Comparison of ENCODE assay signal across 8 cellular contexts in the genomic region with DNA sequence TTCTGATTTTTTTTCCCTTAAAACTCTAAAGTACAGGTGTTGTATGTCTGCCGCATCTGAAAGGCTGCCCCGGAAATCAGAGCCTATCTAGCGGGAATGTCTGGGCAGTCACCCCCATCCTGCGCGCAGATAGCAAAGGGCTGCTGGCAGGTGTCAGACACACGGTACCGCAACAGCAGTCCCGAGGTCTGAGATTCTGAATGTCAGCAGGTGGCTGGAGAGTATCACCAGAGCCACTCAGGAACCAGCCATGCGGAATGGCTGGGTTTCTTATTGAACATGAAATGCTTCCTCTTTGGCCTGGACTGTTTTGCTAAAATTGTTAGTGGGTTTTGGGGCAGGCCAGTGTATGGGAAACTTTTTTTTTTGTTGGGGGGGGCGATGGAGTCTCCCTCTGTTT. TPM values are rescaled to one million over a fixed set of nuclear protein-coding genes. Genes with fewer than 3 reads are reported as not detected.
DNase-seq lines count a peak whose midpoint lies in the region; ATAC-seq, FAIRE-seq and TF ChIP-seq lines count a peak whose summit lies in the region.

No MANE protein-coding gene starts in this region.

- H3K9me2 ChIP-seq in SK-N-SH = no peaks in the 10 kb centered on the region

- no peaks in the 10 kb centered on the region for H3K79me2 ChIP-seq in SK-N-SH (ENCODE audit: insufficient read depth)

- no peaks in the 10 kb centered on the region for H4K20me1 ChIP-seq in SK-N-SH (ENCODE audit: insufficient read depth)

- H2AFZ ChIP-seq in SK-N-SH (ENCODE audit: low read depth) = no peak overlapping the region

- BruUV-seq in Panc1 (replicated peaks; lab: Mats Ljungman, UMichigan) = TSS peak; percentile 62

- peaks cover 5% of the 10 kb centered on the region for H3K9me3 Mint-ChIP-seq in glutamatergic neuron (ENCODE audit: unreplicated experiment)

- TF ChIP-seq RAD21 in SK-N-SH (IDR thresholded peaks at IDR 0.05; ENCODE audit: low read length) = no peak

- whole genome bisulfite sequencing in small intestine, 3 donors = 15 to 50% (median 26%) methylated on average over 10 of the region's 10 CpGs
- WGBS in SK-N-SH (ENCODE audit: low lambda C conversion rate) = 74% methylated on average over 10 of the region's 10 CpGs

- H3K4me1 ChIP-seq in Panc1 (ENCODE audit: control insufficient read depth, insufficient read depth, low read length) (no peaks in the 10 kb centered on the region), small intestine (ENCODE audit: control insufficient read depth in 2 of 2, insufficient read depth in 1 of 2, low read depth in 1 of 2, low read length in 1 of 2) (peaks cover 2 to 11% of the 10 kb centered on the region in 2 donors), SK-N-SH (ENCODE audit: control insufficient read depth in 1 of 2, insufficient read depth in 2 of 2, low read depth in 1 of 2, low read length in 1 of 2) (no peaks in the 10 kb centered on the region; a peak in 1 of 4 replicates)

- no peak overlapping the region for H3K4me2 ChIP-seq in SK-N-SH

- H3K27ac ChIP-seq in Panc1 (ENCODE audit: low read length) (no peak overlapping the region), small intestine (ENCODE audit: low read depth in 1 of 2, low read length in 1 of 2) (peak overlapping the region; percentile 75 to 87), SK-N-SH (ENCODE audit: low read depth in 2 of 2, low read length in 1 of 2) (no peak overlapping the region)

- H3K9me3 ChIP-seq in Panc1 (ENCODE audit: control insufficient read depth, insufficient read depth, low read depth, low read length) (no peaks in the 10 kb centered on the region), small intestine (ENCODE audit: control insufficient read depth, low read depth) (no peaks in the 10 kb centered on the region), SK-N-SH (no peaks in the 10 kb centered on the region)

- in situ Hi-C loops in Panc1 (cut with HindIII; ENCODE audit: low pct_unique_long_range_greater_than_20kb, low sequenced_read_pairs) = no loop called here

- TF ChIP-seq EP300 in SK-N-SH (IDR thresholded peaks at IDR 0.05; ENCODE audit: borderline replicate concordance in 1 of 2, low read depth in 1 of 2, low read length in 1 of 2) = no peak

- ATAC-seq in HG03095 (IDR thresholded peaks at IDR 0.05; ENCODE audit: unreplicated experiment) = peak; percentile 73
- no peak for ATAC-seq in Panc1

- H3F3A ChIP-seq in SK-N-SH (replicated peaks; ENCODE audit: insufficient read depth) = peaks cover 5% of the 10 kb centered on the region

- FAIRE-seq in small intestine (lab: Jason Lieb, UNC) = no peak

- CTCF ChIA-PET in Panc1 (lab: Charles Lee) = no interaction called here
- CTCF ChIA-PET in SK-N-SH (lab: Yijun Ruan, JAX) = interaction anchor here (4.0 kb wide), 1 partner anchor 121 kb away, joined by 17 read pairs; no protein-coding TSS in a partner anchor

- H3K27ac Mint-ChIP-seq in glutamatergic neuron (ENCODE audit: unreplicated experiment) = no peak overlapping the region

- H3K9ac ChIP-seq in SK-N-SH = no peak overlapping the region

- H3K36me3 Mint-ChIP-seq in glutamatergic neuron (ENCODE audit: unreplicated experiment) = no peaks in the 10 kb centered on the region

- H3K27me3 ChIP-seq in Panc1 (ENCODE audit: control insufficient read depth, insufficient read depth, low read length) (no peaks in the 10 kb centered on the region), small intestine (ENCODE audit: control insufficient read depth in 2 of 2, insufficient read depth in 2 of 2, low read length in 2 of 2) (no peaks in the 10 kb centered on the region), SK-N-SH (ENCODE audit: insufficient read depth) (no peaks in the 10 kb centered on the region)

- DNase-seq in NCI-H1417 (lab: John Stamatoyannopoulos, UW) (peak; percentile 23 to 58 (median 47)), NCI-H1417 treated with DMSO at 0.1 percent for 48 hours (lab: John Stamatoyannopoulos, UW) (no peak), Panc1 (ENCODE audit: low read depth, low spot score) (no peak), small intestine (peak; percentile 51), SK-N-SH (no peak), glutamatergic neuron (no peak), cerebellum (ENCODE audit: low spot score) (no peak)

- TF ChIP-seq CTCF in Panc1 (IDR thresholded peaks at IDR 0.05) (no peak), SK-N-SH (IDR thresholded peaks at IDR 0.05) (no peak), glutamatergic neuron (IDR thresholded peaks at IDR 0.05; ENCODE audit: partially characterized antibody, unreplicated experiment) (no peak)

- no peak overlapping the region for H3K4me3 Mint-ChIP-seq in glutamatergic neuron (ENCODE audit: unreplicated experiment)

- H3K36me3 ChIP-seq in Panc1 (ENCODE audit: control insufficient read depth, insufficient read depth, low read length) = no peaks in the 10 kb centered on the region
- peaks cover 9 to 16% of the 10 kb centered on the region in 2 donors for H3K36me3 ChIP-seq in small intestine (ENCODE audit: control insufficient read depth in 2 of 2, insufficient read depth in 2 of 2, low read length in 2 of 2)
- H3K36me3 ChIP-seq in SK-N-SH (replicated peaks in 1 of 2; ENCODE audit: control insufficient read depth in 1 of 2, insufficient read depth in 2 of 2, low read length in 1 of 2) = peaks cover 6 to 34% of the 10 kb centered on the region in 2 experiments

- peaks cover 10% of the 10 kb centered on the region for H3K27me3 Mint-ChIP-seq in glutamatergic neuron (ENCODE audit: unreplicated experiment)

- POLR2A ChIA-PET in Panc1 (lab: Charles Lee) (no interaction called here), SK-N-SH (lab: Yijun Ruan, JAX) (no interaction called here)

- H3K4me1 Mint-ChIP-seq in glutamatergic neuron (ENCODE audit: low read depth, unreplicated experiment) = peaks cover 19% of the 10 kb centered on the region

- intact Hi-C loops in Panc1 (cut with micrococcal nuclease; ENCODE audit: unreplicated experiment) = loop anchor here (10.0 kb wide), 1 partner anchor 120 kb away; no protein-coding TSS in a partner anchor

- H3K4me3 ChIP-seq in Panc1 (ENCODE audit: low read depth in 2 of 2, low read length in 2 of 2) (no peak overlapping the region), small intestine (ENCODE audit: low read depth in 1 of 2, low read length in 2 of 2) (no peak overlapping the region), SK-N-SH (ENCODE audit: low read depth in 2 of 2, low read length in 1 of 2) (no peak overlapping the region)

TF ChIP-seq in SK-N-SH, 30 proteins besides CTCF, POLR2A, EP300 and RAD21:
- TF ChIP-seq NRF1 (IDR thresholded peaks at IDR 0.05; ENCODE audit: low read depth, low read length) (no peak), FOXM1 (IDR thresholded peaks at IDR 0.05; ENCODE audit: low read depth) (no peak), EZH2phosphoT487 (IDR thresholded peaks at IDR 0.05; ENCODE audit: borderline replicate concordance, low read depth) (no peak), FOSL2 (IDR thresholded peaks at IDR 0.05; ENCODE audit: borderline replicate concordance, low read depth) (no peak), GABPA (IDR thresholded peaks at IDR 0.05; ENCODE audit: low read depth) (no peak), NFIC (IDR thresholded peaks at IDR 0.05; ENCODE audit: borderline replicate concordance) (no peak), TAF1 (IDR thresholded peaks at IDR 0.05; ENCODE audit: borderline replicate concordance, low read depth, low read length) (no peak), MAX (IDR thresholded peaks at IDR 0.05; ENCODE audit: low read depth) (no peak), MEF2A (IDR thresholded peaks at IDR 0.05; ENCODE audit: borderline replicate concordance, low read depth) (no peak), RCOR1 (IDR thresholded peaks at IDR 0.05; ENCODE audit: low read length) (no peak), YY1 (IDR thresholded peaks at IDR 0.05; ENCODE audit: low read depth) (no peak)

RNA-seq across cellular contexts. Expression of gene CERK, which starts 53.3 kb away (rescaled TPM):
- total RNA-seq in Panc1 (2021; ENCODE audit: unreplicated experiment) (30.9 TPM), glutamatergic neuron (ENCODE audit: unreplicated experiment) (145 TPM), cerebellum (49.4 TPM)
- 24.0 TPM for polyA plus RNA-seq in Panc1 (2012; ENCODE audit: insufficient read length)
- polyA plus RNA-seq in small intestine (10 to 100 TPM; 43.7 to 59.7 (median 59.7) TPM), SK-N-SH (2012; rRNA removed) (32.6 and 33.4 TPM in 2 replicates)
- polyA plus RNA-seq in SK-N-SH (2012; cell fraction: cytosol; rRNA removed) = 27.7 and 36.1 TPM in 2 replicates
- polyA plus RNA-seq in SK-N-SH (2012; cell fraction: nucleus; rRNA removed) = 23.4 and 24.7 TPM in 2 replicates

Comparison
In these comparisons a context has a peak if more than half of its experiments do, and no peak if none do; other contexts are left out.
1. DNase-seq: peak in NCI-H1417 (3 of 3) and small intestine (single experiment); none in NCI-H1417 treated with DMSO at 0.1 percent for 48 hours (single experiment), Panc1 (single experiment), SK-N-SH (single experiment), glutamatergic neuron (single experiment) and cerebellum (single experiment).
2. H3K27ac ChIP-seq: peak in small intestine (2 of 2); none in Panc1 (single experiment) and SK-N-SH (0 of 2).